18 cellular contexts compared by ENCODE assay signal in genomic region chr5:169557838-169558237, GRCh38. TPM values are rescaled to one million over a fixed set of nuclear protein-coding genes. Genes with fewer than 3 reads are reported as not detected.
A peak's percentile ranks its signal among the peaks of the same experiment; 100 is the strongest.
DNase-seq lines count a peak whose midpoint lies in the region; ATAC-seq, FAIRE-seq and TF ChIP-seq lines count a peak whose summit lies in the region.
"Had no signal": no experiment of that assay in that cellular context is flagged by ENCODE, and none has a peak within 500 bp of the region (broad histone marks: within the 10 kb centered on the region; RNA-seq: fewer than 3 reads in every experiment).

No MANE protein-coding gene starts in this region.

- TF ChIP-seq POLR2A in HepG2 (IDR thresholded peaks at IDR 0.05; ENCODE audit: insufficient read depth in 1 of 2, low read depth in 2 of 2, low read length in 2 of 2) (no peak), right lobe of liver (IDR thresholded peaks at IDR 0.05) (no peak)

- no peak overlapping the region for H3K4me3 ChIP-seq in HepG2 (replicated peaks in 1 of 3; ENCODE audit: insufficient read depth in 1 of 3, low read depth in 2 of 3, low read length in 3 of 3)
- H3K4me3 ChIP-seq in right lobe of liver = no peak overlapping the region
- H3K4me3 ChIP-seq: GM23338 had no signal

- TF ChIP-seq CTCF in HepG2 (CRISPR knock-in tag; IDR thresholded peaks at IDR 0.05) (no peak), right lobe of liver (IDR thresholded peaks at IDR 0.05) (no peak)

- H3K4me1 ChIP-seq in HepG2 (ENCODE audit: insufficient read depth, low read length) = no peaks in the 10 kb centered on the region
- no peaks in the 10 kb centered on the region for H3K4me1 ChIP-seq in right lobe of liver

- WGBS in HepG2 (ENCODE audit: low lambda C conversion rate) = 2% methylated on average over 1 of the region's 1 CpG
- 59% methylated on average over 1 of the region's 1 CpG for WGBS in right lobe of liver (ENCODE audit: insufficient coverage, low coverage, low lambda C conversion rate, missing lambda C conversion rate)

- no peak overlapping the region for H3K27ac ChIP-seq in HepG2 (ENCODE audit: extremely low read length, insufficient read depth, low read length)
- H3K27ac ChIP-seq in right lobe of liver = no peak overlapping the region
- H3K27ac ChIP-seq: C4-2B had no signal

- peaks cover 40% of the 10 kb centered on the region for H3K27me3 Mint-ChIP-seq in activated CD4-positive, alpha-beta T cell treated with anti-CD3 and anti-CD28 coated beads for 36 hours

- H3K4me3 Mint-ChIP-seq in activated CD4-positive, alpha-beta T cell treated with anti-CD3 and anti-CD28 coated beads for 36 hours = no peak overlapping the region
- H3K4me3 Mint-ChIP-seq: CD4-positive, alpha-beta T cell; GM23338; HFFc6 had no signal

- H3K9me3 ChIP-seq in HepG2 (ENCODE audit: low read length) (peaks cover 4% of the 10 kb centered on the region; the same call in 1 of the 2 replicates), right lobe of liver (no peaks in the 10 kb centered on the region)

- ATAC-seq in HepG2 (no peak), right lobe of liver (no peak), HG03108 (IDR thresholded peaks at IDR 0.05; ENCODE audit: unreplicated experiment) (no peak), HG02884 (IDR thresholded peaks at IDR 0.05; ENCODE audit: unreplicated experiment) (no peak)
- no peak for ATAC-seq in activated CD4-positive, alpha-beta T cell treated with anti-CD3 and anti-CD28 coated beads for 36 hours
- ATAC-seq: GM23338 had no signal

- no peak overlapping the region for H2AFZ ChIP-seq in HepG2 (ENCODE audit: low read length)
- H2AFZ ChIP-seq: GM23338 had no signal

- H3K36me3 Mint-ChIP-seq in activated CD4-positive, alpha-beta T cell treated with anti-CD3 and anti-CD28 coated beads for 36 hours (ENCODE audit: low read depth) = no peaks in the 10 kb centered on the region

- FAIRE-seq in HepG2 (lab: Jason Lieb, UNC) (no peak), TTC549 (lab: Jason Lieb, UNC) (peak; percentile 61), islet of Langerhans (lab: Jason Lieb, UNC) (peak; percentile 9)
- FAIRE-seq: D721Med, H54 had no signal

- no peaks in the 10 kb centered on the region for H3K4me1 Mint-ChIP-seq in activated CD4-positive, alpha-beta T cell treated with anti-CD3 and anti-CD28 coated beads for 36 hours
- H3K4me1 Mint-ChIP-seq: GM23338 had no signal

- TF ChIP-seq RAD21 in HepG2 (CRISPR knock-in tag; IDR thresholded peaks at IDR 0.05) = no peak

- CTCF ChIA-PET in HepG2 (lab: Yijun Ruan, JAX; ENCODE audit: low intra/inter-chr PET ratio, low total read pairs) = no interaction called here
- CTCF ChIA-PET in activated CD4-positive, alpha-beta T cell treated with anti-CD3 and anti-CD28 coated beads for 36 hours (lab: Charles Lee) = no interaction called here

- DNase-seq in HepG2 (ENCODE audit: low spot score) (no peak), right lobe of liver (no peak)
- no peak for DNase-seq in activated CD4-positive, alpha-beta T cell treated with anti-CD3 and anti-CD28 coated beads for 36 hours
- DNase-seq: ACHN; AML-193; Caco-2; CD4-positive, alpha-beta T cell; GF-D8; HCEC 1CT; HFFc6 had no signal

- intact Hi-C loops in HepG2 (cut with micrococcal nuclease; ENCODE audit: unreplicated experiment) (no loop called here), right lobe of liver (cut with DNase I) (no loop called here)
- intact Hi-C loops in activated CD4-positive, alpha-beta T cell treated with anti-CD3 and anti-CD28 coated beads for 36 hours (cut with DNase I, micrococcal nuclease) = no loop called here

- H4K20me1 ChIP-seq in HepG2 (ENCODE audit: insufficient read depth, low read length) = no peaks in the 10 kb centered on the region

- TF ChIP-seq EP300 in HepG2 (IDR thresholded peaks at IDR 0.05; ENCODE audit: low read depth in 2 of 2, low read length in 2 of 2) (no peak), HepG2 (CRISPR knock-in tag; IDR thresholded peaks at IDR 0.05; ENCODE audit: borderline replicate concordance) (no peak)

- POLR2A ChIA-PET in HepG2 (lab: Yijun Ruan, JAX) = no interaction called here
- POLR2A ChIA-PET in activated CD4-positive, alpha-beta T cell treated with anti-CD3 and anti-CD28 coated beads for 36 hours (lab: Charles Lee) = no interaction called here

- H3K4me2 ChIP-seq in HepG2 (ENCODE audit: low read depth, low read length) = no peak overlapping the region
- H3K4me2 ChIP-seq: GM23338 had no signal

- peaks cover 3% of the 10 kb centered on the region for H3K9me3 Mint-ChIP-seq in activated CD4-positive, alpha-beta T cell treated with anti-CD3 and anti-CD28 coated beads for 36 hours (ENCODE audit: low read depth)

- H3K36me3 ChIP-seq in HepG2 (replicated peaks in 1 of 2; ENCODE audit: control insufficient read depth in 1 of 2, insufficient read depth in 2 of 2, low read length in 2 of 2) (no peaks in the 10 kb centered on the region), right lobe of liver (no peaks in the 10 kb centered on the region)

- in situ Hi-C loops in HepG2 (cut with HindIII; ENCODE audit: extremely low pct_ligation_motif_present, low pct_unique_long_range_greater_than_20kb) = no loop called here

- H3K27me3 ChIP-seq in HepG2 (ENCODE audit: control insufficient read depth in 1 of 2, insufficient read depth in 2 of 2, low read length in 2 of 2) (no peaks in the 10 kb centered on the region), right lobe of liver (no peaks in the 10 kb centered on the region)

- H3K79me2 ChIP-seq in HepG2 (ENCODE audit: insufficient read depth, low read length) = no peaks in the 10 kb centered on the region

- no TSS peak for BruUV-seq in HepG2 (replicated peaks; lab: Mats Ljungman, UMichigan)

- no peak overlapping the region for H3K27ac Mint-ChIP-seq in activated CD4-positive, alpha-beta T cell treated with anti-CD3 and anti-CD28 coated beads for 36 hours
- H3K27ac Mint-ChIP-seq: CD4-positive, alpha-beta T cell; GM23338; HFFc6 had no signal

- no peak overlapping the region for H3K9ac ChIP-seq in HepG2 (ENCODE audit: insufficient read depth, low read depth, low read length)

TF ChIP-seq in HepG2, 621 proteins besides CTCF, POLR2A, EP300 and RAD21:
- TF ChIP-seq MBD4 (IDR thresholded peaks at IDR 0.05; ENCODE audit: borderline replicate concordance, low read length) (no peak), SIX4 (CRISPR knock-in tag; IDR thresholded peaks at IDR 0.05) (no peak), GZF1 (CRISPR knock-in tag; IDR thresholded peaks at IDR 0.05) (no peak), PHF8 (CRISPR knock-in tag; IDR thresholded peaks at IDR 0.05) (no peak), XRCC5 (optimal IDR thresholded peaks at IDR 0.05; ENCODE audit: low read length) (no peak), RFXANK (CRISPR knock-in tag; IDR thresholded peaks at IDR 0.05) (no peak), ZNF317 (CRISPR knock-in tag; IDR thresholded peaks at IDR 0.05) (peak; percentile 90), PAF1 (CRISPR knock-in tag; IDR thresholded peaks at IDR 0.05) (no peak)

RNA-seq across cellular contexts. Expression of gene SPDL1, which starts 25.7 kb away (rescaled TPM):
- total RNA-seq in HepG2 (2016; rRNA removed; fragmentation: Illumina TruSeq; extraction: Trizol) = 36.6 and 61.4 TPM in 2 replicates
- total RNA-seq in HepG2 (2016; cell fraction: cytosol; rRNA removed; fragmentation: Illumina TruSeq; extraction: Trizol; ENCODE audit: low read depth) = 6.4 and 7.2 TPM in 2 replicates
- total RNA-seq in HepG2 (2016; cell fraction: insoluble cytoplasmic fraction; rRNA removed; fragmentation: Illumina TruSeq; extraction: Trizol) = 38.1 and 53.5 TPM in 2 replicates
- total RNA-seq in HepG2 (2016; cell fraction: membrane; rRNA removed; fragmentation: Illumina TruSeq; extraction: Trizol) = 20.7 and 24.8 TPM in 2 replicates
- 27.4 and 29.1 TPM in 2 replicates for total RNA-seq in HepG2 (2016; cell fraction: nucleus; rRNA removed; fragmentation: Illumina TruSeq; extraction: Trizol)
- polyA plus RNA-seq in HepG2 (2011; rRNA removed) = 5.2 and 10.9 TPM in 2 replicates
- polyA plus RNA-seq in HepG2 (2011; cell fraction: cytosol; rRNA removed) = 3.3 and 5.9 TPM in 2 replicates
- polyA plus RNA-seq in HepG2 (2011; cell fraction: nucleus; rRNA removed) = 7.4 and 9.6 TPM in 2 replicates
- 7.9 and 14.0 TPM in 2 replicates for polyA plus RNA-seq in HepG2 (2012)
- polyA plus RNA-seq in HepG2 (2016; cell fraction: cytosol; fragmentation: Illumina TruSeq; extraction: Trizol; ENCODE audit: low read depth) = 2.5 and 3.2 TPM in 2 replicates
- 49.1 and 50.5 TPM in 2 replicates for polyA plus RNA-seq in HepG2 (2016; cell fraction: insoluble cytoplasmic fraction; fragmentation: Illumina TruSeq; extraction: Trizol; ENCODE audit: low read depth)
- 6.6 and 7.7 TPM in 2 replicates for polyA plus RNA-seq in HepG2 (2016; cell fraction: membrane; fragmentation: Illumina TruSeq; extraction: Trizol; ENCODE audit: low read depth)
- 41.2 TPM in 2 replicates for polyA plus RNA-seq in HepG2 (2016; cell fraction: nucleus; fragmentation: Illumina TruSeq; extraction: Trizol; ENCODE audit: insufficient read depth, low read depth)
- 3.0 and 12.2 TPM in 2 replicates for polyA minus RNA-seq in HepG2 (2011; rRNA and poly(A)+ RNA removed; ENCODE audit: low replicate concordance)
- 4.0 and 8.9 TPM in 2 replicates for polyA minus RNA-seq in HepG2 (2011; cell fraction: cytosol; rRNA and poly(A)+ RNA removed)
- 15.2 and 19.2 TPM in 2 replicates for polyA minus RNA-seq in HepG2 (2011; cell fraction: nucleus; rRNA and poly(A)+ RNA removed)
- total RNA-seq in right lobe of liver = 1 to 10 TPM; 1.1 to 6.7 (median 2.4) TPM
- 10 to 100 TPM; 40.3 to 56.6 TPM for total RNA-seq in activated CD4-positive, alpha-beta T cell treated with anti-CD3 and anti-CD28 coated beads for 36 hours
